In the genomic region with DNA sequence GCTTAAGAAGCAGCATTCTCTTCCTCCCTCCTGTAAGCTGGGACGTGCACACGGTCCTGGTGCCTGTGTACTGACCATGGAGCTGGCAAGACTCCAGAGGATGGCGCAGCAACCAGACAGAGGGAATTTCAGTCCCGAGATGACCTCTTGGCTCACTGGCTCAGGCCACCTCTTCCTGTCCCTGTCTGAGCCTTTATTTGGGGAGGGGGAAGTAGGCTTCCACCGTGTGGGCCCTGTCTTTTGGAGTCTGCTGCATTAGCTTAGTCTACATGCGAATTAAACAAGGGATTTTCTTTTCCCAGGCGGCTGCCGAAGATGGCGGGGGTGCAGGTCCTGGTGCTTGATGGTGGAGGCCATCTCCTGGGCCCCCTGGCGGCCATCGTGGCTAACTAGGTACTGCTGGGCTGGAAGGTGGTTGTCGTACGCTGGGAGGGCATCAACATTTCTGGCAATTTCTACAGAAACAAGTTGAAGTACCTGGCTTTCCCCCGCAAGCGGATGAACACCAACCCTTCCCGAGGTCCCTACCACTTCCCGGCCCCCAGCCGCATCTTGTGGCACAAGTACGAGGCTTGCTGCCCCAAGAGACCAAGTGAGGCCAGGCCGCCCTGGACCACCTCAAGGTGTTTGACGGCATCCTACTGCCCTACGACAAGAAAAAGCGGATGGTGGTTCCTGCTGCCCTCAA, we compare ENCODE assay signal across 2 cellular contexts.
TF ChIP-seq lines count a peak whose summit lies in the region.

No MANE protein-coding gene starts in this region.

TF ChIP-seq in IMR-90, 13 proteins besides CTCF, POLR2A, EP300 and RAD21:
- TF ChIP-seq CEBPB (IDR thresholded peaks at IDR 0.05; ENCODE audit: low read depth, low read length) (no peak), RFX5 (IDR thresholded peaks at IDR 0.05; ENCODE audit: low read depth, low read length) (no peak), MAFK (IDR thresholded peaks at IDR 0.05; ENCODE audit: low read depth, low read length) (no peak)
TF ChIP-seq in IMR-90: peak in this region for 0.

TF ChIP-seq in GM12878, 131 proteins besides CTCF, POLR2A, EP300 and RAD21:
- TF ChIP-seq SP1 (IDR thresholded peaks at IDR 0.05; ENCODE audit: low read depth, low read length) (no peak), NR2F1 (conservative IDR thresholded peaks at IDR 0.05) (no peak), YY1 (IDR thresholded peaks at IDR 0.05; ENCODE audit: low read depth, low read length) (0 out of 2 replicates have a peak, but pooled peaks have one; percentile 9)
